ENCODE assay signal across 8 cellular contexts in genomic region chr3:43287514-43287913, GRCh38. TPM values are rescaled to one million over a fixed set of nuclear protein-coding genes. Genes with fewer than 3 reads are reported as not detected.
DNase-seq lines count a peak whose midpoint lies in the region; ATAC-seq, FAIRE-seq and TF ChIP-seq lines count a peak whose summit lies in the region.

No MANE protein-coding gene starts in this region.

- FAIRE-seq in HTR-8/SVneo (lab: Jason Lieb, UNC), result no peak

- H3K4me1 Mint-ChIP-seq in T-helper 17 cell, result peaks cover 44% of the 10 kb centered on the region

- peaks cover 40% of the 10 kb centered on the region for H3K4me1 ChIP-seq in foreskin keratinocyte
- peaks cover 30 to 39% (median 30%) of the 10 kb centered on the region in 3 donors for H3K4me1 ChIP-seq in skeletal muscle tissue (ENCODE audit: control insufficient read depth in 3 of 3, insufficient read depth in 3 of 3, low read length in 3 of 3)

- peak overlapping the region; percentile 75 to 84 (median 79) for H3K9ac ChIP-seq in skeletal muscle tissue (ENCODE audit: low read depth in 1 of 3, low read length in 3 of 3)

- no peak for TF ChIP-seq CTCF in foreskin keratinocyte (conservative IDR thresholded peaks at IDR 0.05)

- H3K27me3 Mint-ChIP-seq in T-helper 17 cell, result no peaks in the 10 kb centered on the region

- H3K4me3 ChIP-seq in H7 (ENCODE audit: insufficient read depth, low read depth, low read length) (peak overlapping the region; percentile 70), skeletal muscle tissue (ENCODE audit: low read length in 3 of 3) (peak overlapping the region; percentile 66 to 86 (median 73))

- no peaks in the 10 kb centered on the region for H3K9me3 ChIP-seq in T-helper 17 cell (ENCODE audit: control insufficient read depth, low read length, poor library complexity, severe bottlenecking)
- no peaks in the 10 kb centered on the region for H3K9me3 ChIP-seq in skeletal muscle tissue (ENCODE audit: control insufficient read depth in 3 of 3, low read length in 3 of 3)

- peaks cover 2% of the 10 kb centered on the region; the same call in 1 of the 2 replicates for H3K27me3 ChIP-seq in H7 (ENCODE audit: control insufficient read depth, insufficient read depth, low read length)
- H3K27me3 ChIP-seq in foreskin keratinocyte, result no peaks in the 10 kb centered on the region
- H3K27me3 ChIP-seq in skeletal muscle tissue (ENCODE audit: control insufficient read depth in 3 of 3, insufficient read depth in 3 of 3, low read length in 3 of 3), result no peaks in the 10 kb centered on the region

- ATAC-seq in T-helper 17 cell, result no peak
- ATAC-seq in foreskin keratinocyte, result no peak
- no peak for ATAC-seq in HG03442 (IDR thresholded peaks at IDR 0.05; ENCODE audit: unreplicated experiment)

- H3K36me3 Mint-ChIP-seq in T-helper 17 cell (ENCODE audit: low read depth), result peaks cover 9% of the 10 kb centered on the region

- peak overlapping the region; percentile 96 for H3K27ac Mint-ChIP-seq in T-helper 17 cell

- H3K27ac ChIP-seq in foreskin keratinocyte (peak overlapping the region; percentile 87), skeletal muscle tissue (ENCODE audit: low read depth, low read length) (peak overlapping the region; percentile 55)

- DNase-seq in H7 (no peak), T-helper 17 cell (no peak), foreskin keratinocyte (no peak), islet precursor cell (no peak), HTR-8/SVneo (ENCODE audit: insufficient read length, low spot score) (no peak)
- no peak for DNase-seq in activated CD4-positive, alpha-beta T cell treated with anti-CD3 and anti-CD28 coated beads for 48 hours

- H3K4me3 Mint-ChIP-seq in T-helper 17 cell, result peak overlapping the region; percentile 96

- H3K36me3 ChIP-seq in H7 (replicated peaks; ENCODE audit: control insufficient read depth, insufficient read depth, low read length) (no peaks in the 10 kb centered on the region; the same call in 1 of the 2 replicates), skeletal muscle tissue (ENCODE audit: control insufficient read depth in 3 of 3, insufficient read depth in 3 of 3, low read length in 3 of 3) (peaks cover 0 to 4% (median 4%) of the 10 kb centered on the region in 3 donors)

RNA-seq across cellular contexts. Expression of gene SNRK, which starts 1.2 kb away (rescaled TPM):
- total RNA-seq in H7 (2014; rRNA removed; shearing (Covaris generic)), result 9.7 and 15.9 TPM in 2 replicates
- 100 to 1,000 TPM; 127 to 159 TPM for total RNA-seq in T-helper 17 cell
- total RNA-seq in foreskin keratinocyte, result 29.4 and 36.0 TPM in 2 replicates
- polyA plus RNA-seq in foreskin keratinocyte, result 6.0 and 7.2 TPM in 2 replicates
- total RNA-seq in skeletal muscle tissue, result 50.6 TPM
